In the genomic region with DNA sequence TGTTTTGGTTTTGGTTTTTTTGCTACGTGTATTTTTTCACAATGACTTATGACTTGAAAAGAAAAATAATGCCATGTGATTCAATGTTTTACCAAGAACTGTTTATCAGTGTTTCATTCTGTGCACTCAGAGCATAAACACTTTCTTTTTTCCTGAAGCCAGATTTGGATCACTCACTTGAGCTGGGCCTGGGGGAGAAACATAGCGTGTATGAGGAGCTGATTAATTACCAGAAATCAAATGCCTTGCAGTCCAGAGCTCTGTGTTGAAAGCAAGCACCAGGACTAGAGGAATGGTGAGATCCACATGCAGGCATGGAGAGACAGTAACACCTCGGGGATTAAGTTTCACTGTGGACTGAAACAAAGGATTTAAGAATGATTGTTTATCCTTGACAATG, we compare ENCODE assay signal across 16 cellular contexts.
DNase-seq lines count a peak whose midpoint lies in the region; ATAC-seq, FAIRE-seq and TF ChIP-seq lines count a peak whose summit lies in the region.
"Had no signal": no experiment of that assay in that cellular context is flagged by ENCODE, and none has a peak within 500 bp of the region (broad histone marks: within the 10 kb centered on the region; RNA-seq: fewer than 3 reads in every experiment).

No MANE protein-coding gene starts in this region.

- intact Hi-C loops in adrenal gland (cut with DNase I) = no loop called here

- no peaks in the 10 kb centered on the region for H3K36me3 Mint-ChIP-seq in activated T-helper 17 cell treated with anti-CD3 and anti-CD28 coated beads, Interleukin-2, amount 50 U/mL, for 72 hours (ENCODE audit: low read depth)
- H3K36me3 Mint-ChIP-seq in activated T-cell treated with anti-CD3 and anti-CD28 coated beads, Interleukin-2, amount 50 U/mL, for 24 hours (ENCODE audit: low read depth) = no peaks in the 10 kb centered on the region
- H3K36me3 Mint-ChIP-seq: activated CD8-positive, alpha-beta memory T cell treated with anti-CD3 and anti-CD28 coated beads, Interleukin-2, amount 10 ng/mL, durations not matched to agents 7 days and 5 days had no signal

- peak overlapping the region in 3 of 5 donors; percentile 23 to 67 (median 46) for H3K27ac ChIP-seq in adrenal gland
- H3K27ac ChIP-seq: body of pancreas had no signal

- FAIRE-seq in H54 (lab: Jason Lieb, UNC) = peak; percentile 23
- FAIRE-seq: islet of Langerhans had no signal

- no peaks in the 10 kb centered on the region for H3K9me3 ChIP-seq in adrenal gland (replicated peaks in 1 of 3)
- H3K9me3 ChIP-seq: body of pancreas had no signal

- H3K4me1 Mint-ChIP-seq in activated T-helper 17 cell treated with anti-CD3 and anti-CD28 coated beads, Interleukin-2, amount 50 U/mL, for 72 hours = no peaks in the 10 kb centered on the region
- H3K4me1 Mint-ChIP-seq in activated T-cell treated with anti-CD3 and anti-CD28 coated beads, Interleukin-2, amount 50 U/mL, for 24 hours (ENCODE audit: low read depth) = no peaks in the 10 kb centered on the region
- H3K4me1 Mint-ChIP-seq: activated CD8-positive, alpha-beta memory T cell treated with anti-CD3 and anti-CD28 coated beads, Interleukin-2, amount 10 ng/mL, durations not matched to agents 7 days and 5 days had no signal

- no peak overlapping the region for H3K4me3 Mint-ChIP-seq in activated T-helper 17 cell treated with anti-CD3 and anti-CD28 coated beads, Interleukin-2, amount 50 U/mL, for 72 hours
- no peak overlapping the region for H3K4me3 Mint-ChIP-seq in activated T-cell treated with anti-CD3 and anti-CD28 coated beads, Interleukin-2, amount 50 U/mL, for 24 hours
- H3K4me3 Mint-ChIP-seq: activated CD8-positive, alpha-beta memory T cell treated with anti-CD3 and anti-CD28 coated beads, Interleukin-2, amount 10 ng/mL, durations not matched to agents 7 days and 5 days had no signal

- DNase-seq in H54 (ENCODE audit: insufficient read length, low spot score) = no peak
- DNase-seq in adrenal gland = peak in 4 of 7 donors; percentile 18 to 39 (median 28)
- peak; percentile 75 for DNase-seq in fibroblast of villous mesenchyme (ENCODE audit: low read depth)
- peak; percentile 28 for DNase-seq in skeletal muscle cell (ENCODE audit: low read depth)
- DNase-seq in activated T-cell treated with anti-CD3 and anti-CD28 coated beads, Interleukin-2, amount 50 U/mL, for 24 hours = no peak
- DNase-seq: activated CD8-positive, alpha-beta memory T cell treated with anti-CD3 and anti-CD28 coated beads, Interleukin-2, amount 10 ng/mL, durations not matched to agents 7 days and 5 days; body of pancreas; DND-41; Karpas-422; NCI-H1930; NCI-H69; posterior cingulate gyrus; T-helper 1 cell had no signal

- H3K9me3 Mint-ChIP-seq in activated T-helper 17 cell treated with anti-CD3 and anti-CD28 coated beads, Interleukin-2, amount 50 U/mL, for 72 hours = peaks cover 14% of the 10 kb centered on the region
- peaks cover 10% of the 10 kb centered on the region for H3K9me3 Mint-ChIP-seq in activated T-cell treated with anti-CD3 and anti-CD28 coated beads, Interleukin-2, amount 50 U/mL, for 24 hours

- 18 to 23% (median 21%) methylated on average over 3 of the region's 3 CpGs for WGBS in adrenal gland, 4 donors

- H3K36me3 ChIP-seq in adrenal gland (replicated peaks in 1 of 2) = no peaks in the 10 kb centered on the region

- H3K27me3 Mint-ChIP-seq in activated T-helper 17 cell treated with anti-CD3 and anti-CD28 coated beads, Interleukin-2, amount 50 U/mL, for 72 hours = no peaks in the 10 kb centered on the region
- H3K27me3 Mint-ChIP-seq in activated T-cell treated with anti-CD3 and anti-CD28 coated beads, Interleukin-2, amount 50 U/mL, for 24 hours = no peaks in the 10 kb centered on the region
- H3K27me3 Mint-ChIP-seq: activated CD8-positive, alpha-beta memory T cell treated with anti-CD3 and anti-CD28 coated beads, Interleukin-2, amount 10 ng/mL, durations not matched to agents 7 days and 5 days had no signal

- no peaks in the 10 kb centered on the region for H3K27me3 ChIP-seq in adrenal gland
- H3K27me3 ChIP-seq: body of pancreas had no signal

- H3K4me1 ChIP-seq in adrenal gland (replicated peaks in 1 of 2) = peaks cover 0 to 14% of the 10 kb centered on the region in 2 donors
- H3K4me1 ChIP-seq: body of pancreas had no signal

- H3K4me3 ChIP-seq in adrenal gland = peak overlapping the region in 1 of 4 donors; percentile 20
- H3K4me3 ChIP-seq in fibroblast of villous mesenchyme (ENCODE audit: low read depth, low read length) = no peak overlapping the region
- no peak overlapping the region for H3K4me3 ChIP-seq in skeletal muscle cell (ENCODE audit: low read depth, low read length)
- H3K4me3 ChIP-seq: body of pancreas had no signal

- TF ChIP-seq POLR2A in H54 (IDR thresholded peaks at IDR 0.05; ENCODE audit: low read depth, low read length) (no peak), adrenal gland (IDR thresholded peaks at IDR 0.05) (peak in 1 of 2 donors; percentile 11)

- ATAC-seq in activated T-helper 17 cell treated with anti-CD3 and anti-CD28 coated beads, Interleukin-2, amount 50 U/mL, for 72 hours (replicated peaks) = no peak
- ATAC-seq in GM21737 (IDR thresholded peaks at IDR 0.05; ENCODE audit: unreplicated experiment) = no peak
- ATAC-seq: activated CD8-positive, alpha-beta memory T cell treated with anti-CD3 and anti-CD28 coated beads, Interleukin-2, amount 10 ng/mL, durations not matched to agents 7 days and 5 days; body of pancreas had no signal

- no peak overlapping the region for H3K27ac Mint-ChIP-seq in activated T-helper 17 cell treated with anti-CD3 and anti-CD28 coated beads, Interleukin-2, amount 50 U/mL, for 72 hours
- no peak overlapping the region for H3K27ac Mint-ChIP-seq in activated T-cell treated with anti-CD3 and anti-CD28 coated beads, Interleukin-2, amount 50 U/mL, for 24 hours
- H3K27ac Mint-ChIP-seq: activated CD8-positive, alpha-beta memory T cell treated with anti-CD3 and anti-CD28 coated beads, Interleukin-2, amount 10 ng/mL, durations not matched to agents 7 days and 5 days had no signal

- TF ChIP-seq CTCF in adrenal gland (IDR thresholded peaks at IDR 0.05) (no peak), fibroblast of villous mesenchyme (IDR thresholded peaks at IDR 0.05; ENCODE audit: insufficient read depth, low read depth, low read length) (no peak)

Comparison
In these comparisons a context has a peak if more than half of its experiments do, and no peak if none do; other contexts are left out.
1. DNase-seq: peak in adrenal gland (4 of 7), fibroblast of villous mesenchyme (single experiment) and skeletal muscle cell (single experiment); none in H54 (single experiment) and activated T-cell treated with anti-CD3 and anti-CD28 coated beads, Interleukin-2, amount 50 U/mL, for 24 hours (single experiment).